In the genomic region with DNA sequence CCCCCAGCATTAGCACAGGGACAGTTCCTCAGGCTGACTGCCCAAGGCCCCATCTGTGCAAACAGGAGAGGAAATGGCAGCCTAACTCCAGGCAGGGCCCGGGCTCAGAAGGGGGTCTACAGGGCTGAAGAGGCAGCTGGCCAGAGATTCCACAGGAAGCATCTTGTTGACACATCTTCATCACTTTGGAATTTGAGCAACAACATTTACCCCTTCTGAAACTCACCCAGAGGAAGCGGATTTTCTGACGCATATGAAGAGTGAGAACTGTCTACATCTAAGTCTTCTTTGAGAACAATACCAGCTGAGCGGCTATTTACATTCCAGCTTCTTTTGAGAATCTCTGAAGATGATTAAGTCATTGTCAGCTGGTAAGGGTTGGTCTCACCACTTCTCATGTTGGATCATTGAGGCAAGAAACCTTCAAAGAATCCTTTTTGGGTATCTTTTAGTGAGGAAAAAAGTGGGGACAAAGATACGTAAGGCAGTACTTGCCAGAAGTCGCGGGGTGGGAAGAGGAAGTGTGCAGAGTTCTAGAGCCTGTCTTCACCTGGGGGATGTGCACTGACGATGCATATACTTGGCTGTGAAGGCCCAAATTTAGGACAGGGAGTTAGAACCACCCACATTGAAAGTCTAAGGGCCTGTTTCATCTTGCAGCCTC, we compare ENCODE assay signal across 8 cellular contexts. TPM values are rescaled to one million over a fixed set of nuclear protein-coding genes. Genes with fewer than 3 reads are reported as not detected.
DNase-seq lines count a peak whose midpoint lies in the region; ATAC-seq and TF ChIP-seq lines count a peak whose summit lies in the region.

No MANE protein-coding gene starts in this region.

- TF ChIP-seq CTCF in fibroblast of villous mesenchyme (IDR thresholded peaks at IDR 0.05; ENCODE audit: insufficient read depth, low read depth, low read length) = no peak

- H3K4me3 ChIP-seq in fibroblast of villous mesenchyme (ENCODE audit: low read depth, low read length) = no peak overlapping the region

- ATAC-seq in GM18502 (IDR thresholded peaks at IDR 0.05; ENCODE audit: poor library complexity, unreplicated experiment) = peak; percentile 69
- peak; percentile 41 for ATAC-seq in GM21786 (IDR thresholded peaks at IDR 0.05; ENCODE audit: unreplicated experiment)

- DNase-seq in NCI-H446 (lab: John Stamatoyannopoulos, UW) (peak; percentile 22 to 87), fibroblast of villous mesenchyme (ENCODE audit: low read depth) (peak; percentile 53), HK-2 (ENCODE audit: unreplicated experiment) (no peak), NCI-H2081 treated with DMSO at 0.1 percent for 48 hours (lab: John Stamatoyannopoulos, UW) (no peak), HPDE6-E6E7 (ENCODE audit: extremely low spot score) (no peak)
- DNase-seq in stimulated activated CD4-positive, alpha-beta T cell treated with anti-CD3 and anti-CD28 coated beads, Interleukin-4, amount 100 ng/mL, for 4 hours = no peak

RNA-seq across cellular contexts. Expression of gene SRP14, which starts 25.4 kb away (rescaled TPM):
- 93.3 and 96.6 TPM in 2 replicates for total RNA-seq in fibroblast of villous mesenchyme

RNA-seq across cellular contexts. Expression of gene BMF, which starts 44.3 kb away (rescaled TPM):
- 0.86 and 10.0 TPM in 2 replicates for total RNA-seq in fibroblast of villous mesenchyme

Comparison
In these comparisons a context has a peak if more than half of its experiments do, and no peak if none do; other contexts are left out.
1. DNase-seq: peak in NCI-H446 (2 of 2) and fibroblast of villous mesenchyme (single experiment); none in stimulated activated CD4-positive, alpha-beta T cell treated with anti-CD3 and anti-CD28 coated beads, Interleukin-4, amount 100 ng/mL, for 4 hours (0 of 2), HK-2 (single experiment), NCI-H2081 treated with DMSO at 0.1 percent for 48 hours (single experiment) and HPDE6-E6E7 (single experiment).